Comparison of ENCODE assay signal across 21 cellular contexts in the genomic region with DNA sequence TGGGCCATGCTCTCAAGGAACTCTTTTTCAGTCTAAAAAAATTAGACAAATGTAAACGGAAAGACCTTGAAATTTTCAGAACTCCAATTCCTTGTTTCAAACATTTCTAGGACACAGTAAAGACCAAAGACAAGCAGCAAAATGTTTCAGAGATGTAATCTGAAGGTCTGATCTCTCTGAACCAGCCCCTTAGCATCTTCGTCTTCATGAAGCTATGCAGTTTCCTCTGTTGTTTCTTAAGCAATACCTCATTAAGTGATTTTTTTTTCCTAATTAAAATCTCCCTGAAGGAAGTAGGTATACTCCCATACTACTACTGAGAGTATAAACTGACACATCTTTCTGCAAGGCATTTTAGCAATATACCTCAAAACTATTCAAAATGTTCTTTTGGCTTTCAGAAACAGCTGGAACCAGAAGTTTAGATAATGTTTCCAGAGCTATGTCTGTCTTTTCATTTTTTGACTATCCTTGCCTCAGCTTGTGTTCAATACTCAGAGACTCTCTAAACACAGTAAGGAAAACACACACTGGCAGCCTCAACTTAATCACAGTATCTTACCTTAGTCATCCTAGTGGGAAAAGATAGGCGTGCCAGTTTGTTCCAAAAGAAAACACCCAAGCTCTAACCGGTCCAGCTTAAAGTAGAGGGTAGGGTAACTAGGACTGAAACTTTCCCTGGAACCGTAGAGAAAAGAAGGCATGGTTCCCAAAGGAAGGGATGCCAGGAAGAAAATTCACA.
"Had no signal": no experiment of that assay in that cellular context is flagged by ENCODE, and none has a peak within 500 bp of the region (broad histone marks: within the 10 kb centered on the region; RNA-seq: fewer than 3 reads in every experiment).

No MANE protein-coding gene starts in this region.

- H3K27me3 Mint-ChIP-seq: activated CD8-positive, alpha-beta T cell treated with anti-CD3 and anti-CD28 coated beads for 36 hours; activated naive CD8-positive, alpha-beta T cell treated with anti-CD3 and anti-CD28 coated beads, Interleukin-2, amount 50 U/mL, for 24 hours; dendritic cell treated with granulocyte-macrophage colony-stimulating factor and Interleukin-4, amounts not matched to agents 40 ng/mL and 50 ng/mL, for 4 days; effector memory CD8-positive, alpha-beta T cell; stimulated activated naive CD8-positive, alpha-beta T cell treated with anti-CD3 and anti-CD28 coated beads, Interleukin-15, amount 100 ng/mL, for 72 hours; T-cell had no signal

- ATAC-seq: activated CD8-positive, alpha-beta T cell treated with anti-CD3 and anti-CD28 coated beads for 36 hours; activated naive CD8-positive, alpha-beta T cell treated with anti-CD3 and anti-CD28 coated beads, Interleukin-2, amount 50 U/mL, for 24 hours; activated T-cell treated with anti-CD3 and anti-CD28 coated beads, Interleukin-2, amount 50 U/mL, for 72 hours; effector memory CD8-positive, alpha-beta T cell; heart left ventricle; stimulated activated naive CD8-positive, alpha-beta T cell treated with anti-CD3 and anti-CD28 coated beads, Interleukin-15, amount 100 ng/mL, for 72 hours; T-cell; upper lobe of right lung had no signal

- H3K4me3 Mint-ChIP-seq: activated CD8-positive, alpha-beta T cell treated with anti-CD3 and anti-CD28 coated beads for 36 hours; activated naive CD8-positive, alpha-beta T cell treated with anti-CD3 and anti-CD28 coated beads, Interleukin-2, amount 50 U/mL, for 24 hours; activated T-cell treated with anti-CD3 and anti-CD28 coated beads, Interleukin-2, amount 50 U/mL, for 72 hours; dendritic cell treated with granulocyte-macrophage colony-stimulating factor and Interleukin-4, amounts not matched to agents 40 ng/mL and 50 ng/mL, for 4 days; effector memory CD8-positive, alpha-beta T cell; nephron progenitor cell; stimulated activated naive CD8-positive, alpha-beta T cell treated with anti-CD3 and anti-CD28 coated beads, Interleukin-15, amount 100 ng/mL, for 72 hours; T-cell had no signal

- H3K4me3 ChIP-seq: heart left ventricle, left ventricle myocardium inferior, testis, upper lobe of right lung had no signal

- H3K27me3 ChIP-seq: heart left ventricle, testis, upper lobe of right lung had no signal

- FAIRE-seq: frontal cortex had no signal

- DNase-seq: activated CD4-positive, alpha-beta T cell treated with anti-CD3 and anti-CD28 coated beads for 4 hours; activated CD8-positive, alpha-beta memory T cell treated with anti-CD3 and anti-CD28 coated beads, Interleukin-2, amount 50 U/mL, for 4 hours; activated CD8-positive, alpha-beta T cell treated with anti-CD3 and anti-CD28 coated beads for 36 hours; activated naive CD4-positive, alpha-beta T cell treated with Interleukin-2 at 50 U/mL for 16 hours; activated naive CD8-positive, alpha-beta T cell treated with anti-CD3 and anti-CD28 coated beads, Interleukin-2, amount 50 U/mL, for 24 hours; activated T-cell treated with anti-CD3 and anti-CD28 coated beads, Interleukin-2, amount 50 U/mL, for 72 hours; caudate nucleus; effector memory CD8-positive, alpha-beta T cell; erythroblast; heart left ventricle; left ventricle myocardium inferior; mesendoderm; nephron progenitor cell; stimulated activated CD4-positive, alpha-beta T cell treated with anti-CD3 and anti-CD28 coated beads, Interleukin-4, amount 100 ng/mL, for 24 hours; stimulated activated naive CD8-positive, alpha-beta T cell treated with anti-CD3 and anti-CD28 coated beads, Interleukin-15, amount 100 ng/mL, for 72 hours; T-cell; testis; upper lobe of right lung; WERI-Rb-1 had no signal

- H3K4me1 ChIP-seq: testis, upper lobe of right lung had no signal

- H3K27ac Mint-ChIP-seq: activated CD8-positive, alpha-beta T cell treated with anti-CD3 and anti-CD28 coated beads for 36 hours; activated naive CD8-positive, alpha-beta T cell treated with anti-CD3 and anti-CD28 coated beads, Interleukin-2, amount 50 U/mL, for 24 hours; activated T-cell treated with anti-CD3 and anti-CD28 coated beads, Interleukin-2, amount 50 U/mL, for 72 hours; dendritic cell treated with granulocyte-macrophage colony-stimulating factor and Interleukin-4, amounts not matched to agents 40 ng/mL and 50 ng/mL, for 4 days; effector memory CD8-positive, alpha-beta T cell; nephron progenitor cell; stimulated activated naive CD8-positive, alpha-beta T cell treated with anti-CD3 and anti-CD28 coated beads, Interleukin-15, amount 100 ng/mL, for 72 hours; T-cell had no signal

- H3K9me3 ChIP-seq: left ventricle myocardium inferior, testis, upper lobe of right lung had no signal

- H3K27ac ChIP-seq: heart left ventricle, left ventricle myocardium inferior, testis, upper lobe of right lung, WERI-Rb-1 had no signal

- H3K4me1 Mint-ChIP-seq: nephron progenitor cell had no signal

- H3K36me3 ChIP-seq: heart left ventricle, left ventricle myocardium inferior, upper lobe of right lung, WERI-Rb-1 had no signal

- H3K9me3 Mint-ChIP-seq: activated naive CD8-positive, alpha-beta T cell treated with anti-CD3 and anti-CD28 coated beads, Interleukin-2, amount 50 U/mL, for 24 hours; activated T-cell treated with anti-CD3 and anti-CD28 coated beads, Interleukin-2, amount 50 U/mL, for 72 hours; dendritic cell treated with granulocyte-macrophage colony-stimulating factor and Interleukin-4, amounts not matched to agents 40 ng/mL and 50 ng/mL, for 4 days; effector memory CD8-positive, alpha-beta T cell; stimulated activated naive CD8-positive, alpha-beta T cell treated with anti-CD3 and anti-CD28 coated beads, Interleukin-15, amount 100 ng/mL, for 72 hours; T-cell had no signal
